9 cellular contexts compared by ENCODE assay signal in the genomic region with DNA sequence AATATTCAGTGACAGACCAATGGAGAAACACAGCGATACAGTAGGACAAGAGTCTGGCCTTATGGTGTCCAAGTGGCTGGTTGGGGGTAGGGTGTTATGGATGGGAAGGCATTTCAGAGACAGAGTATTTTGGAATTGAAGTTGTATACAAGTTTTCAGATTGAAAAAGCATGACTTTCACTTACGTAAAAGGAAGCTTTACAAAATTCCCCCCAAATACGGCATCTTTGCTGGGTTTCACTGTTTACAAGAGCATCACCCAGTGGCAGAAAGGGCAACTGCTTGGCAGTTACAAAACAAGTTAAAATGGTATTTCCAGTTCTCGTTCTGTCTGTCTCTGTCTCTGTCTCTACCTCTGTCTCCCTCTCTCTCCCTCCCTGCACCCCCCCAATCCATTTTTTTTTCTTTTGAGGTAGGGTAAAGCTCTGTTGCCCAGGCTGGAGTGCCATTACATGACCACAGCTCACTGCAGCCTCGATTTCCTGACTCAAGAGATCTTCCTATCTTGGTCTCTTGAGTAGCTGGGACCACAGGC.
A peak's percentile ranks its signal among the peaks of the same experiment; 100 is the strongest.
DNase-seq lines count a peak whose midpoint lies in the region; ATAC-seq lines count a peak whose summit lies in the region.
"Had no signal": no experiment of that assay in that cellular context is flagged by ENCODE, and none has a peak within 500 bp of the region (broad histone marks: within the 10 kb centered on the region; RNA-seq: fewer than 3 reads in every experiment).

No MANE protein-coding gene starts in this region.

- H3K4me1 Mint-ChIP-seq in T-helper 17 cell, result peaks cover 3% of the 10 kb centered on the region

- H3K27ac Mint-ChIP-seq in T-helper 17 cell, result no peak overlapping the region
- H3K27ac Mint-ChIP-seq: dendritic cell treated with granulocyte-macrophage colony-stimulating factor and Interleukin-4, amounts not matched to agents 40 ng/mL and 50 ng/mL, for 4 days had no signal

- peak; percentile 2 for DNase-seq in NCI-H1436 (lab: John Stamatoyannopoulos, UW)
- DNase-seq in NCI-H1436 treated with DMSO at 0.1 percent for 48 hours (lab: John Stamatoyannopoulos, UW), result no peak
- DNase-seq in T-helper 17 cell, result no peak
- peak; percentile 54 for DNase-seq in germinal center (ENCODE audit: low spot score)
- DNase-seq in stromal cell of bone marrow (ENCODE audit: low read depth), result peak; percentile 42
- no peak for DNase-seq in NCI-H526 treated with DMSO at 0.1 percent for 48 hours (lab: John Stamatoyannopoulos, UW)

- peaks cover 35% of the 10 kb centered on the region for H3K27me3 Mint-ChIP-seq in T-helper 17 cell

- ATAC-seq in GM19468 (IDR thresholded peaks at IDR 0.05; ENCODE audit: extremely low read depth, unreplicated experiment), result peak; percentile 17
- peak; percentile 26 for ATAC-seq in HG03558 (IDR thresholded peaks at IDR 0.05; ENCODE audit: extremely low read depth, unreplicated experiment)
- ATAC-seq in T-helper 17 cell, result peak; percentile 63

- H3K36me3 Mint-ChIP-seq in T-helper 17 cell (ENCODE audit: low read depth), result no peaks in the 10 kb centered on the region

- H3K4me3 Mint-ChIP-seq in T-helper 17 cell, result no peak overlapping the region
- H3K4me3 Mint-ChIP-seq: dendritic cell treated with granulocyte-macrophage colony-stimulating factor and Interleukin-4, amounts not matched to agents 40 ng/mL and 50 ng/mL, for 4 days had no signal

- no peaks in the 10 kb centered on the region for H3K9me3 ChIP-seq in T-helper 17 cell (ENCODE audit: control insufficient read depth, low read length, poor library complexity, severe bottlenecking)

Comparison
In these comparisons a context has a peak if more than half of its experiments do, and no peak if none do; other contexts are left out.
1. DNase-seq: peak in NCI-H1436 (single experiment), germinal center (single experiment) and stromal cell of bone marrow (single experiment); none in NCI-H1436 treated with DMSO at 0.1 percent for 48 hours (single experiment), T-helper 17 cell (0 of 3) and NCI-H526 treated with DMSO at 0.1 percent for 48 hours (single experiment).
2. Peak in every context shown above with its lines, with median percentiles within 50 percentile points of each other: ATAC-seq.